In genomic region chr1:226678251-226678650, GRCh38 we compare ENCODE assay signal across 10 cellular contexts.
DNase-seq lines count a peak whose midpoint lies in the region; ATAC-seq and TF ChIP-seq lines count a peak whose summit lies in the region.
"Had no signal": no experiment of that assay in that cellular context is flagged by ENCODE, and none has a peak within 500 bp of the region (broad histone marks: within the 10 kb centered on the region; RNA-seq: fewer than 3 reads in every experiment).

No MANE protein-coding gene starts in this region.

- peaks cover 7% of the 10 kb centered on the region for H3K36me3 Mint-ChIP-seq in CD4-positive, CD25-positive, alpha-beta regulatory T cell

- H4K20me1 ChIP-seq in OCI-LY1 (ENCODE audit: insufficient read depth, low read length): no peaks in the 10 kb centered on the region

- peaks cover 97% of the 10 kb centered on the region for H3K4me1 ChIP-seq in CD4-positive, CD25-positive, alpha-beta regulatory T cell (ENCODE audit: control insufficient read depth, insufficient read depth, low read length, poor library complexity, severe bottlenecking)
- H3K4me1 ChIP-seq in OCI-LY1 (ENCODE audit: insufficient read depth, low read length, severe bottlenecking) (no peaks in the 10 kb centered on the region), skeletal muscle tissue (ENCODE audit: control insufficient read depth in 3 of 3, insufficient read depth in 3 of 3, low read length in 3 of 3) (peaks cover 86 to 89% (median 88%) of the 10 kb centered on the region in 3 donors)

- peak overlapping the region; percentile 81 for H3K4me3 ChIP-seq in CD4-positive, CD25-positive, alpha-beta regulatory T cell (ENCODE audit: low read depth, low read length)
- H3K4me3 ChIP-seq in OCI-LY1 (ENCODE audit: low read depth, low read length, poor library complexity, severe bottlenecking) (no peak overlapping the region), coronary artery (no peak overlapping the region), skeletal muscle tissue (ENCODE audit: low read length in 3 of 3) (no peak overlapping the region)

- ATAC-seq in CD4-positive, CD25-positive, alpha-beta regulatory T cell (ENCODE audit: low read depth in 2 of 2): no peak
- ATAC-seq in HG02981 (IDR thresholded peaks at IDR 0.05; ENCODE audit: unreplicated experiment): no peak

- no peak overlapping the region for H2AFZ ChIP-seq in OCI-LY1 (ENCODE audit: low read length)

- peaks cover 7% of the 10 kb centered on the region; the same call in 1 of the 2 replicates for H3K79me2 ChIP-seq in OCI-LY1 (ENCODE audit: insufficient read depth, low read length)

- H3K4me2 ChIP-seq in OCI-LY1 (ENCODE audit: low read length): peak overlapping the region; percentile 90; the same call in 1 of the 2 replicates

- peaks cover 10% of the 10 kb centered on the region for H3K36me3 ChIP-seq in CD4-positive, CD25-positive, alpha-beta regulatory T cell (ENCODE audit: control insufficient read depth, insufficient read depth, low read length)
- H3K36me3 ChIP-seq in OCI-LY1 (ENCODE audit: insufficient read depth, low read length): peaks cover 8% of the 10 kb centered on the region
- H3K36me3 ChIP-seq in skeletal muscle tissue (ENCODE audit: control insufficient read depth in 3 of 3, insufficient read depth in 3 of 3, low read length in 3 of 3): no peaks in the 10 kb centered on the region

- peaks cover 45 to 100% (median 88%) of the 10 kb centered on the region in 4 donors for H3K4me1 Mint-ChIP-seq in CD4-positive, CD25-positive, alpha-beta regulatory T cell

- no peaks in the 10 kb centered on the region for H3K27me3 ChIP-seq in CD4-positive, CD25-positive, alpha-beta regulatory T cell (ENCODE audit: control insufficient read depth, insufficient read depth, low read length)
- H3K27me3 ChIP-seq in OCI-LY1 (ENCODE audit: insufficient read depth, low read length): no peaks in the 10 kb centered on the region
- H3K27me3 ChIP-seq in skeletal muscle tissue (ENCODE audit: control insufficient read depth in 3 of 3, insufficient read depth in 3 of 3, low read length in 3 of 3): no peaks in the 10 kb centered on the region

- no peak for DNase-seq in CD4-positive, CD25-positive, alpha-beta regulatory T cell
- DNase-seq in coronary artery (ENCODE audit: low spot score) (no peak), HCEC 1CT (no peak), ureter (ENCODE audit: low spot score) (no peak), SKM-1 (lab: John Stamatoyannopoulos, UW; ENCODE audit: unreplicated experiment) (no peak)
- DNase-seq: H9, NCI-H2171 treated with DMSO at 0.1 percent for 48 hours had no signal

- peaks cover 9% of the 10 kb centered on the region for H3K27me3 Mint-ChIP-seq in CD4-positive, CD25-positive, alpha-beta regulatory T cell

- H3K9ac ChIP-seq in OCI-LY1 (ENCODE audit: low read length) (peak overlapping the region; percentile 57; the same call in 1 of the 2 replicates), skeletal muscle tissue (ENCODE audit: low read depth in 1 of 3, low read length in 3 of 3) (peak overlapping the region in 2 of 3 donors; percentile 36 to 94)

- no peaks in the 10 kb centered on the region for H3K9me3 Mint-ChIP-seq in CD4-positive, CD25-positive, alpha-beta regulatory T cell
- H3K9me3 Mint-ChIP-seq: H9 had no signal

- H3K27ac ChIP-seq in CD4-positive, CD25-positive, alpha-beta regulatory T cell (ENCODE audit: insufficient read depth, low read length, poor library complexity, severe bottlenecking): peak overlapping the region; percentile 94
- H3K27ac ChIP-seq in OCI-LY1 (ENCODE audit: low read depth, low read length, poor library complexity, severe bottlenecking) (peak overlapping the region; percentile 100), coronary artery (peak overlapping the region; percentile 95 to 97), skeletal muscle tissue (ENCODE audit: low read depth, low read length) (peak overlapping the region; percentile 94)

- TF ChIP-seq CTCF in OCI-LY1 (IDR thresholded peaks at IDR 0.05; ENCODE audit: low read length) (no peak), coronary artery (IDR thresholded peaks at IDR 0.05) (no peak)

- H3F3A ChIP-seq in OCI-LY1 (ENCODE audit: insufficient read depth, low read length): peaks cover 8% of the 10 kb centered on the region; the same call in 1 of the 2 replicates

- H3K9me2 ChIP-seq in OCI-LY1 (ENCODE audit: low read depth, low read length): no peaks in the 10 kb centered on the region

- peak overlapping the region; percentile 81 to 87 (median 82) for H3K4me3 Mint-ChIP-seq in CD4-positive, CD25-positive, alpha-beta regulatory T cell
- H3K4me3 Mint-ChIP-seq: H9 had no signal

- H3K9me3 ChIP-seq in CD4-positive, CD25-positive, alpha-beta regulatory T cell (ENCODE audit: control insufficient read depth in 2 of 2, low read length in 2 of 2): no peaks in the 10 kb centered on the region
- H3K9me3 ChIP-seq in OCI-LY1 (ENCODE audit: low read length): no peaks in the 10 kb centered on the region
- H3K9me3 ChIP-seq in skeletal muscle tissue (ENCODE audit: control insufficient read depth in 3 of 3, low read length in 3 of 3): no peaks in the 10 kb centered on the region

- H3K27ac Mint-ChIP-seq in CD4-positive, CD25-positive, alpha-beta regulatory T cell: peak overlapping the region; percentile 99 to 100 (median 100)
- H3K27ac Mint-ChIP-seq: H9 had no signal
